ENCODE assay signal across 8 cellular contexts in the genomic region with DNA sequence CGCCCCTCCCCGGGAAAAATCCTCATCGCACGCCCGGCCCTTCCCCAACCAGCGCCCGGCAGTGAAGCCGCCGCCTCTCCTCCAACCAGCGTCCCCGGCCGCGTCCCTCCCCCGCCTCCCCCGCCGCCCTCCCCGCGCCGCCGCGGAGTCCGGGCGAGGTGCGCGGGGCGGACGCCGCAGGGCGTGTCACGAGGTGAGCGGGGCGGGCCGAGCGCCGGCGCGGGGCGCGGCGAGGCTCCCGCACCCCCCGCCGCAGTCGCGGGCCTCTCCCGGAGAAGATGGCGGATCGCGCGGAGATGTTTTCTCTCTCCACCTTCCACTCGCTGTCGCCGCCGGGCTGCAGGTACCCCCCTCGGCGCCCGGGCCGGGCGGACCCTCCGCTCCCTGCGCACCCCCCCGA. TPM values are rescaled to one million over a fixed set of nuclear protein-coding genes. Genes with fewer than 3 reads are reported as not detected.
DNase-seq lines count a peak whose midpoint lies in the region; ATAC-seq and TF ChIP-seq lines count a peak whose summit lies in the region.

MAPK8IP2 (plus strand) TSS at position 253 of the 400 bp plus-strand sequence; CDS start at position 279, 26 bp downstream.

- H2AFZ ChIP-seq in ACC112 (ENCODE audit: low read length, unreplicated experiment): no peak within 1 kb of the TSS

- peak within 1 kb of the TSS; percentile 65 to 86 (median 75) for H3K4me3 Mint-ChIP-seq in immature natural killer cell

- no peaks in the 10 kb centered on the region for H3K9me3 ChIP-seq in tibial nerve

- TF ChIP-seq POLR2A in tibial nerve (IDR thresholded peaks at IDR 0.05): no peak

- H3K4me1 ChIP-seq in ACC112 (ENCODE audit: control insufficient read depth, insufficient read depth, low read length, unreplicated experiment) (no peaks in the 10 kb centered on the region), tibial nerve (peaks cover 0 to 23% (median 1%) of the 10 kb centered on the region in 4 donors)

- DNase-seq in GM20000 (ENCODE audit: low spot score): peak; percentile 77
- no peak for DNase-seq in activated naive CD4-positive, alpha-beta T cell treated with anti-CD3 and anti-CD28 coated beads, Interleukin-2, amount 50 U/mL, for 72 hours (ENCODE audit: low spot score in 2 of 2)
- no peak for DNase-seq in immature natural killer cell
- no peak for DNase-seq in tibial nerve (ENCODE audit: low spot score in 2 of 2)
- DNase-seq in NOMO-1 treated with DMSO at 0.1 percent for 48 hours (lab: John Stamatoyannopoulos, UW; ENCODE audit: unreplicated experiment): no peak
- no peak for DNase-seq in iPS-NIHi7 (ENCODE audit: extremely low spot score)

- H3K27me3 ChIP-seq in ACC112 (ENCODE audit: insufficient read depth, low read length) (0 out of 2 replicates have a peak, but pooled peaks cover 4% of the 10 kb centered on the region), tibial nerve (peaks cover 0 to 60% of the 10 kb centered on the region in 2 donors)

- H3K27me3 Mint-ChIP-seq in immature natural killer cell (ENCODE audit: low read depth in 3 of 3): peaks cover 25 to 39% (median 26%) of the 10 kb centered on the region in 3 donors

- peaks cover 0 to 18% of the 10 kb centered on the region in 2 donors for H3K36me3 Mint-ChIP-seq in activated naive CD4-positive, alpha-beta T cell treated with anti-CD3 and anti-CD28 coated beads, Interleukin-2, amount 50 U/mL, for 72 hours
- peaks cover 12 to 16% (median 14%) of the 10 kb centered on the region in 3 donors for H3K36me3 Mint-ChIP-seq in immature natural killer cell

- no peaks in the 10 kb centered on the region for H3K9me3 Mint-ChIP-seq in activated naive CD4-positive, alpha-beta T cell treated with anti-CD3 and anti-CD28 coated beads, Interleukin-2, amount 50 U/mL, for 72 hours
- H3K9me3 Mint-ChIP-seq in immature natural killer cell: peaks cover 0 to 1% (median 0%) of the 10 kb centered on the region in 6 donors

- H3K4me1 Mint-ChIP-seq in immature natural killer cell: peaks cover 10 to 15% of the 10 kb centered on the region in 2 donors

- H3K27ac Mint-ChIP-seq in activated naive CD4-positive, alpha-beta T cell treated with anti-CD3 and anti-CD28 coated beads, Interleukin-2, amount 50 U/mL, for 72 hours: no peak within 1 kb of the TSS
- no peak within 1 kb of the TSS for H3K27ac Mint-ChIP-seq in immature natural killer cell

- H3K36me3 ChIP-seq in ACC112 (ENCODE audit: insufficient read depth, low read length) (no peaks in the 10 kb centered on the region), tibial nerve (peaks cover 0 to 27% (median 0%) of the 10 kb centered on the region in 3 donors)

- no peak within 1 kb of the TSS for H3K27ac ChIP-seq in ACC112 (ENCODE audit: low read depth, low read length)
- no peak within 1 kb of the TSS for H3K27ac ChIP-seq in tibial nerve

- no peak for TF ChIP-seq EP300 in tibial nerve (IDR thresholded peaks at IDR 0.05)

- no peaks in the 10 kb centered on the region for H3K79me2 ChIP-seq in ACC112 (ENCODE audit: control insufficient read depth, insufficient read depth, low read length, unreplicated experiment)

- peak within 1 kb of the TSS; percentile 66 for H3K4me3 ChIP-seq in ACC112 (ENCODE audit: low read depth, low read length)
- peak within 1 kb of the TSS in 3 of 4 donors; percentile 12 to 57 (median 27) for H3K4me3 ChIP-seq in tibial nerve

- TF ChIP-seq CTCF in GM20000 (IDR thresholded peaks at IDR 0.05; ENCODE audit: extremely low read depth, missing control alignments) (no peak), tibial nerve (IDR thresholded peaks at IDR 0.05) (no peak)

- 0 to 1% methylated on average over 17 to 22 of the region's 62 CpGs for WGBS in tibial nerve, 2 donors

- ATAC-seq in activated naive CD4-positive, alpha-beta T cell treated with anti-CD3 and anti-CD28 coated beads, Interleukin-2, amount 50 U/mL, for 72 hours: peak; percentile 43 to 59
- no peak for ATAC-seq in GM18909 (IDR thresholded peaks at IDR 0.05; ENCODE audit: poor library complexity, unreplicated experiment)

RNA-seq across cellular contexts. Expression of gene MAPK8IP2, which starts in this region (rescaled TPM):
- under 1 TPM; 0.27 to 0.54 TPM for total RNA-seq in activated naive CD4-positive, alpha-beta T cell treated with anti-CD3 and anti-CD28 coated beads, Interleukin-2, amount 50 U/mL, for 72 hours
- not detected for polyA plus RNA-seq in immature natural killer cell
- 1 to 10 TPM; 3.0 to 6.1 (median 4.8) TPM for total RNA-seq in tibial nerve

Comparison
In these comparisons a context has a peak if more than half of its experiments do, and no peak if none do; other contexts are left out.
1. Peak in ATAC-seq in activated naive CD4-positive, alpha-beta T cell treated with anti-CD3 and anti-CD28 coated beads, Interleukin-2, amount 50 U/mL, for 72 hours; RNA of the gene not detected or under 1 TPM.